20 cellular contexts compared by ENCODE assay signal in genomic region chr9:12808569-12808968, GRCh38. TPM values are rescaled to one million over a fixed set of nuclear protein-coding genes. Genes with fewer than 3 reads are reported as not detected.
DNase-seq lines count a peak whose midpoint lies in the region; ATAC-seq and TF ChIP-seq lines count a peak whose summit lies in the region.
"Had no signal": no experiment of that assay in that cellular context is flagged by ENCODE, and none has a peak within 500 bp of the region (broad histone marks: within the 10 kb centered on the region; RNA-seq: fewer than 3 reads in every experiment).

No MANE protein-coding gene starts in this region.

- WGBS in sigmoid colon, 2 donors, result 88 to 91% methylated on average over 1 of the region's 1 CpG

- peaks cover 0 to 44% (median 35%) of the 10 kb centered on the region in 4 donors for H3K4me1 ChIP-seq in sigmoid colon

- no peak for TF ChIP-seq POLR2A in sigmoid colon (IDR thresholded peaks at IDR 0.05)

- intact Hi-C loops in sigmoid colon (cut with DNase I), result no loop called here

- H3K27ac ChIP-seq in sigmoid colon, result peak overlapping the region; percentile 58 to 85 (median 72)

- no peak for TF ChIP-seq EP300 in sigmoid colon (IDR thresholded peaks at IDR 0.05)

- H3K9me3 Mint-ChIP-seq in chondrocyte (ENCODE audit: low read depth) (peaks cover 9% of the 10 kb centered on the region), mesothelial cell of epicardium (peaks cover 14% of the 10 kb centered on the region)
- no peaks in the 10 kb centered on the region for H3K9me3 Mint-ChIP-seq in stimulated activated naive B cell treated with anti-CD40 and anti-IgM and Interleukin-4, amounts not matched to agents 10 μg/mL and 1 μg/mL and 100 μg/mL, for 72 hours

- H3K4me1 Mint-ChIP-seq in chondrocyte (ENCODE audit: low read depth) (peaks cover 56% of the 10 kb centered on the region), mesothelial cell of epicardium (peaks cover 39% of the 10 kb centered on the region)
- H3K4me1 Mint-ChIP-seq in stimulated activated naive B cell treated with anti-CD40 and anti-IgM and Interleukin-4, amounts not matched to agents 10 μg/mL and 1 μg/mL and 100 μg/mL, for 72 hours, result no peaks in the 10 kb centered on the region
- H3K4me1 Mint-ChIP-seq: CD4-positive, CD25-positive, alpha-beta regulatory T cell; CD8-positive, alpha-beta memory T cell had no signal

- no peaks in the 10 kb centered on the region for H3K9me3 ChIP-seq in sigmoid colon
- H3K9me3 ChIP-seq: BE2C had no signal

- no peaks in the 10 kb centered on the region for H3K36me3 ChIP-seq in sigmoid colon
- H3K36me3 ChIP-seq: BE2C had no signal

- H3K4me3 ChIP-seq in sigmoid colon, result no peak overlapping the region
- H3K4me3 ChIP-seq: GM12878 had no signal

- DNase-seq in chondrocyte (ENCODE audit: low spot score) (no peak), mesothelial cell of epicardium (ENCODE audit: low spot score in 2 of 2, unreplicated experiment in 2 of 2) (no peak), sigmoid colon (no peak), retina (no peak), NCI-H2029 treated with DMSO at 0.1 percent for 48 hours (lab: John Stamatoyannopoulos, UW) (no peak)
- DNase-seq in stimulated activated naive B cell treated with anti-CD40 and anti-IgM and Interleukin-4, amounts not matched to agents 10 μg/mL and 1 μg/mL and 100 μg/mL, for 72 hours, result no peak
- DNase-seq: ACHN; BE2C; C1 segment of cervical spinal cord; CD4-positive, CD25-positive, alpha-beta regulatory T cell; CD8-positive, alpha-beta memory T cell; COR-L47; DMS153; DND-41; EL; GOT3; H7 had no signal

- H3K27ac Mint-ChIP-seq in chondrocyte (ENCODE audit: unreplicated experiment) (peak overlapping the region; percentile 50), mesothelial cell of epicardium (peak overlapping the region; percentile 40)
- H3K27ac Mint-ChIP-seq in stimulated activated naive B cell treated with anti-CD40 and anti-IgM and Interleukin-4, amounts not matched to agents 10 μg/mL and 1 μg/mL and 100 μg/mL, for 72 hours, result no peak overlapping the region
- H3K27ac Mint-ChIP-seq: CD4-positive, CD25-positive, alpha-beta regulatory T cell; CD8-positive, alpha-beta memory T cell had no signal

- no peaks in the 10 kb centered on the region for H3K27me3 Mint-ChIP-seq in chondrocyte (ENCODE audit: low read depth)
- H3K27me3 Mint-ChIP-seq in mesothelial cell of epicardium (ENCODE audit: low read depth), result no peaks in the 10 kb centered on the region
- H3K27me3 Mint-ChIP-seq in stimulated activated naive B cell treated with anti-CD40 and anti-IgM and Interleukin-4, amounts not matched to agents 10 μg/mL and 1 μg/mL and 100 μg/mL, for 72 hours, result no peaks in the 10 kb centered on the region
- H3K27me3 Mint-ChIP-seq: CD4-positive, CD25-positive, alpha-beta regulatory T cell; CD8-positive, alpha-beta memory T cell had no signal

- no peak for ATAC-seq in stimulated activated naive B cell treated with anti-CD40 and anti-IgM and Interleukin-4, amounts not matched to agents 10 μg/mL and 1 μg/mL and 100 μg/mL, for 72 hours (replicated peaks)
- ATAC-seq: GM12878, HCT116 had no signal

- peaks cover 27% of the 10 kb centered on the region for H3K36me3 Mint-ChIP-seq in chondrocyte (ENCODE audit: low read depth)
- H3K36me3 Mint-ChIP-seq in mesothelial cell of epicardium, result peaks cover 23% of the 10 kb centered on the region
- H3K36me3 Mint-ChIP-seq in stimulated activated naive B cell treated with anti-CD40 and anti-IgM and Interleukin-4, amounts not matched to agents 10 μg/mL and 1 μg/mL and 100 μg/mL, for 72 hours, result no peaks in the 10 kb centered on the region
- H3K36me3 Mint-ChIP-seq: CD4-positive, CD25-positive, alpha-beta regulatory T cell; CD8-positive, alpha-beta memory T cell had no signal

- no peak for TF ChIP-seq CTCF in chondrocyte (IDR thresholded peaks at IDR 0.05)
- no peak for TF ChIP-seq CTCF in mesothelial cell of epicardium (IDR thresholded peaks at IDR 0.05; ENCODE audit: unreplicated experiment)
- TF ChIP-seq CTCF in sigmoid colon (IDR thresholded peaks at IDR 0.05), result no peak

- no peaks in the 10 kb centered on the region for H3K27me3 ChIP-seq in sigmoid colon
- H3K27me3 ChIP-seq: BE2C had no signal

- H3K4me3 Mint-ChIP-seq in chondrocyte (ENCODE audit: unreplicated experiment) (no peak overlapping the region), mesothelial cell of epicardium (no peak overlapping the region)
- no peak overlapping the region for H3K4me3 Mint-ChIP-seq in stimulated activated naive B cell treated with anti-CD40 and anti-IgM and Interleukin-4, amounts not matched to agents 10 μg/mL and 1 μg/mL and 100 μg/mL, for 72 hours
- H3K4me3 Mint-ChIP-seq: CD4-positive, CD25-positive, alpha-beta regulatory T cell; CD8-positive, alpha-beta memory T cell had no signal

RNA-seq across cellular contexts. Expression of gene LURAP1L, which starts 33.7 kb away (rescaled TPM):
- total RNA-seq in chondrocyte (57.0 to 67.4 TPM (median 67.1 TPM) in 3 replicates), mesothelial cell of epicardium (31.2 to 33.9 TPM (median 32.7 TPM) in 3 replicates), sigmoid colon (10 to 100 TPM; 17.8 to 29.3 (median 24.5) TPM)
- 10 to 100 TPM; 16.2 to 38.4 (median 20.3) TPM for polyA plus RNA-seq in sigmoid colon
- total RNA-seq: CD4-positive, CD25-positive, alpha-beta regulatory T cell; CD8-positive, alpha-beta memory T cell; G401 had no signal
- polyA plus RNA-seq: CD4-positive, CD25-positive, alpha-beta regulatory T cell; CD8-positive, alpha-beta memory T cell had no signal
